Comparison of ENCODE assay signal across 1 cellular context in the genomic region with DNA sequence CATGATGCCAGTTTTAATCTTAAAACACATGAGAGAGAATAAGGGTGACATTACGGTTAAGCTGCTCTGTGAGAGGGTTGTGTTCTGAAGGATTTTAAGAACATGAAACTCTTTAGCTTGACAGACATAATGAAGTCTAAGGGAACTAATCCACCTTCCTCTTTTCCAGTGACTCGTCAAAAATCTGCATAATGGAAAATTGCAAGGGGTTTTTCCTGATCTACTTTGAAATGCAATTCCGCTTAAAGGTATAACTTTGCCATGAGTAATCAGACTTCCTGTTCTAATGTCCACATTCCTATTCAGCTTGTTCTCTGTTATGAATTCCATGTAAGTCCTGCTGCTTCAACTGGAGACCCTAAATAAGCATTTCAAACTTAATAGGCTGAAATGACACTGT.
TF ChIP-seq lines count a peak whose summit lies in the region.

A gene (plus strand): TSS at position 171 of the 400 bp plus-strand sequence. CDS start 15,611 bp downstream, outside the sequence.

TF ChIP-seq in IMR-90, 13 proteins besides CTCF, POLR2A, EP300 and RAD21:
- peak; percentile 76 for TF ChIP-seq NFE2L2 (IDR thresholded peaks at IDR 0.05; ENCODE audit: low read depth, low read length)
- no peak for TF ChIP-seq SMC3 (IDR thresholded peaks at IDR 0.05; ENCODE audit: low read depth, low read length)
- no peak for TF ChIP-seq FOS (IDR thresholded peaks at IDR 0.05; ENCODE audit: low read depth, low read length)
